ENCODE assay signal across 17 cellular contexts in genomic region chr4:55458164-55458563, GRCh38.
DNase-seq lines count a peak whose midpoint lies in the region; ATAC-seq and TF ChIP-seq lines count a peak whose summit lies in the region.
"Had no signal": no experiment of that assay in that cellular context is flagged by ENCODE, and none has a peak within 500 bp of the region (broad histone marks: within the 10 kb centered on the region; RNA-seq: fewer than 3 reads in every experiment).

No MANE protein-coding gene starts in this region.

- POLR2A ChIA-PET in HEK293 (lab: Yijun Ruan, JAX) = no interaction called here

- 40 to 55% methylated on average over 5 of the region's 5 CpGs for WGBS in lower leg skin, 2 donors

- H3K36me3 ChIP-seq in HEK293 (ENCODE audit: control insufficient read depth in 2 of 2, insufficient read depth in 1 of 2, low read length in 2 of 2) = peaks cover 0 to 7% of the 10 kb centered on the region in 2 experiments; a peak in 2 of 3 replicates
- H3K36me3 ChIP-seq: pancreas had no signal

- DNase-seq in fibroblast of gingiva (ENCODE audit: low read depth) (peak; percentile 21), GM13977 (ENCODE audit: low spot score) (no peak), sciatic nerve (ENCODE audit: low spot score) (no peak), lower leg skin (ENCODE audit: low spot score in 2 of 2) (no peak)
- DNase-seq in activated CD4-positive, alpha-beta T cell treated with anti-CD3 and anti-CD28 coated beads for 4 hours = no peak
- DNase-seq: activated CD4-positive, alpha-beta T cell treated with anti-CD3 and anti-CD28 coated beads for 36 hours; activated CD8-positive, alpha-beta memory T cell treated with anti-CD3 and anti-CD28 coated beads, Interleukin-2, amount 50 U/mL, for 48 hours; activated naive CD4-positive, alpha-beta T cell treated with anti-CD3 and anti-CD28 coated beads for 36 hours; CD4-positive, CD25-positive, alpha-beta regulatory T cell; NCI-H1436 treated with DMSO at 0.1 percent for 48 hours; pancreas; SHP77; small intestine had no signal

- ATAC-seq in SK-N-SH treated with all-trans-retinoic acid at 6 μM for 48 hours = peak; percentile 93
- no peak for ATAC-seq in sciatic nerve
- ATAC-seq: activated CD4-positive, alpha-beta T cell treated with anti-CD3 and anti-CD28 coated beads for 36 hours; left lobe of liver; pancreas had no signal

- in situ Hi-C loops in GM13977 (cut with MboI; ENCODE audit: low pct_unique_long_range_greater_than_20kb, low sequenced_read_pairs, unreplicated experiment) = loop anchor here (25.0 kb wide), 1 partner anchor 279 kb away; no protein-coding TSS in a partner anchor

- no peak for TF ChIP-seq POLR2A in lower leg skin (IDR thresholded peaks at IDR 0.05)

- intact Hi-C loops in sciatic nerve (cut with DNase I) = no loop called here
- intact Hi-C loops in lower leg skin (cut with DNase I; ENCODE audit: low total_unique reads) = no loop called here

- H3K9me3 ChIP-seq in HEK293 (ENCODE audit: control insufficient read depth, insufficient read depth, low read depth, low read length) = no peaks in the 10 kb centered on the region
- H3K9me3 ChIP-seq: pancreas had no signal

- no peak overlapping the region for H3K4me3 ChIP-seq in HEK293 (ENCODE audit: low read depth, low read length)
- no peak overlapping the region for H3K4me3 ChIP-seq in lower leg skin (ENCODE audit: low read depth, poor library complexity, severe bottlenecking)
- H3K4me3 ChIP-seq: pancreas had no signal

- TF ChIP-seq CTCF in HEK293 (tag by site-specific recombination; IDR thresholded peaks at IDR 0.05) = no peak
- TF ChIP-seq CTCF in GM13977 (IDR thresholded peaks at IDR 0.05; ENCODE audit: extremely low read depth, insufficient read depth, missing control alignments) = no peak
- no peak for TF ChIP-seq CTCF in lower leg skin (IDR thresholded peaks at IDR 0.05)

- H3K27ac ChIP-seq in HEK293 (ENCODE audit: extremely low read depth, low read depth, low read length) = no peak overlapping the region
- H3K27ac ChIP-seq: KMS-11, pancreas had no signal

- no peaks in the 10 kb centered on the region for H3K4me1 ChIP-seq in HEK293 (ENCODE audit: control insufficient read depth, insufficient read depth, low read length)
- H3K4me1 ChIP-seq: pancreas had no signal

- CTCF ChIA-PET in HEK293 (lab: Yijun Ruan, JAX) = no interaction called here

TF ChIP-seq in HEK293, 187 proteins besides CTCF, POLR2A, EP300 and RAD21:
- TF ChIP-seq ZNF692 (tag by site-specific recombination; IDR thresholded peaks at IDR 0.05) (0 out of 2 replicates have a peak, but pooled peaks have one; percentile 12), ZNF658 (tag by site-specific recombination; IDR thresholded peaks at IDR 0.05) (no peak)

TF ChIP-seq in SK-N-SH treated with all-trans-retinoic acid at 6 μM for 48 hours, 23 proteins besides CTCF, POLR2A, EP300 and RAD21:
- no peak for TF ChIP-seq ISL1 (CRISPR knock-in tag; IDR thresholded peaks at IDR 0.05)
- no peak for TF ChIP-seq ZNF565 (CRISPR knock-in tag; conservative IDR thresholded peaks at IDR 0.05; ENCODE audit: low read depth)
- TF ChIP-seq CREB5 (CRISPR knock-in tag; IDR thresholded peaks at IDR 0.05; ENCODE audit: low read depth) = no peak
- TF ChIP-seq CSDC2 (CRISPR knock-in tag; IDR thresholded peaks at IDR 0.05) = no peak
- TF ChIP-seq ZNF8 (CRISPR knock-in tag; IDR thresholded peaks at IDR 0.05) = no peak
- no peak for TF ChIP-seq TCF4 (CRISPR knock-in tag; IDR thresholded peaks at IDR 0.05; ENCODE audit: borderline replicate concordance)
- TF ChIP-seq SNAI2 (CRISPR knock-in tag; IDR thresholded peaks at IDR 0.05) = no peak
- no peak for TF ChIP-seq TOX (CRISPR knock-in tag; IDR thresholded peaks at IDR 0.05; ENCODE audit: borderline replicate concordance)
- TF ChIP-seq ZNF70 (CRISPR knock-in tag; IDR thresholded peaks at IDR 0.05) = no peak
- no peak for TF ChIP-seq ESRRG (CRISPR knock-in tag; IDR thresholded peaks at IDR 0.05)
- TF ChIP-seq PPARA (CRISPR knock-in tag; IDR thresholded peaks at IDR 0.05; ENCODE audit: borderline replicate concordance) = no peak
- no peak for TF ChIP-seq PATZ1 (CRISPR knock-in tag; IDR thresholded peaks at IDR 0.05; ENCODE audit: borderline replicate concordance)
- TF ChIP-seq POU6F1 (CRISPR knock-in tag; IDR thresholded peaks at IDR 0.05; ENCODE audit: borderline replicate concordance, low read depth) = no peak
- no peak for TF ChIP-seq ZFP3 (CRISPR knock-in tag; IDR thresholded peaks at IDR 0.05)
- TF ChIP-seq GLIS3 (CRISPR knock-in tag; IDR thresholded peaks at IDR 0.05) = no peak
- no peak for TF ChIP-seq CSRNP3 (CRISPR knock-in tag; IDR thresholded peaks at IDR 0.05)
- TF ChIP-seq RARB (CRISPR knock-in tag; IDR thresholded peaks at IDR 0.05) = no peak
- no peak for TF ChIP-seq BACH2 (CRISPR knock-in tag; IDR thresholded peaks at IDR 0.05; ENCODE audit: borderline replicate concordance)
- no peak for TF ChIP-seq ZC3H10 (CRISPR knock-in tag; IDR thresholded peaks at IDR 0.05)
- no peak for TF ChIP-seq ARNTL (CRISPR knock-in tag; IDR thresholded peaks at IDR 0.05; ENCODE audit: borderline replicate concordance, low read depth)
